Comparison of ENCODE assay signal across 20 cellular contexts in the genomic region with DNA sequence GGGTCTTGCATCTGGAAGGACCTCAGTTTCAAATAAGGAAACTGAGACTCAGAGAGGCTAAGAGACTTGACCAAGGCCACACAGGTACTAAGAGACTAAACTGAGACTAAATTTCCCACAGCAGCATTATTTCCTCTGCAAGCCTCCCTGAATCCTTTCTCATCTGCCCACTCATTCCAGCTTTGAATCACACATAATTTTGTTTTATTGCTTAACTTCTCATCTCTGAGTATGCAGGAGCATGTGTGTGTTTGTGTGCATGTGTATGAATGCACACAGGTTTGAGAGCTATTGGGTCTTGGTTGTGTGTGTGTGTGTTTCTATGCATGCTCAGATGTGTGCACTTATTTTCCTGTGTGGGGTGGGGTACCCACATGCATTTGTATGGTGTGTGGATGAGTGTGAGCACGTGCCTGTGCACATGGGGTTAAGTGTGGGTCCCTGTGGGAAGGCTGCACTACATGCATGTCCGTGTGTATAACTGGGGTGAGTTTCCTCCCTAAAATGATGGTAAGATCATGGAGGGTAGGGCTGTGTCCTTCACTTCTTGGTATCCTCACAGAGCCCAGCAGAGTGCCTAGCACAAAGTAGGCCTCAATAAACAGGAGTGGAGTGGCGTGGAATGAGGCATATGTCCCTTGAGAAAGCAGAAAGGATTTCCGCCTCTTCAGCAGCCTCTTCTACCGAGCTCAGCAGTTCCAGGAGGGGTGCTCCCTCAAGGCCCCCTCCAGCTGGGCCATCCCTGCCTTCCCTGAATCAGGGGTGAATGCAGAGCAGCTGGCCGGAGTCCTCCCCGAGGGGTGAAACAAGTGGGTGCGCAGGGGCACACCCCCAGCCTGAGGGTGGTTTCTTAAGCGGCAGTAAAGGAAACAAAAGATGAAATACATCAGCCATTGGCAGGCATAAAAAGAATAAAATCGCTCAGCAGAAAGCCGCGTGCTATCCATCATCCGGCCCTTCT.
"Had no signal": no experiment of that assay in that cellular context is flagged by ENCODE, and none has a peak within 500 bp of the region (broad histone marks: within the 10 kb centered on the region; RNA-seq: fewer than 3 reads in every experiment).

No MANE protein-coding gene starts in this region.

- H3K36me3 Mint-ChIP-seq: naive thymus-derived CD8-positive, alpha-beta T cell; stimulated activated naive B cell treated with anti-CD40 and anti-IgM and Interleukin-4, amounts not matched to agents 10 μg/mL and 1 μg/mL and 100 μg/mL, for 72 hours had no signal

- H3K4me1 Mint-ChIP-seq: stimulated activated naive B cell treated with anti-CD40 and anti-IgM and Interleukin-4, amounts not matched to agents 10 μg/mL and 1 μg/mL and 100 μg/mL, for 72 hours had no signal

- ATAC-seq: effector memory CD8-positive, alpha-beta T cell; gastroesophageal sphincter; mucosa of descending colon; naive thymus-derived CD8-positive, alpha-beta T cell; pancreas; sciatic nerve; stimulated activated naive B cell treated with anti-CD40 and anti-IgM and Interleukin-4, amounts not matched to agents 10 μg/mL and 1 μg/mL and 100 μg/mL, for 72 hours; stimulated activated naive CD8-positive, alpha-beta T cell treated with anti-CD3 and anti-CD28 coated beads, Interleukin-15, amount 100 ng/mL, for 72 hours had no signal

- H3K9me3 Mint-ChIP-seq: dendritic cell treated with granulocyte-macrophage colony-stimulating factor and Interleukin-4, amounts not matched to agents 40 ng/mL and 50 ng/mL, for 4 days; effector memory CD8-positive, alpha-beta T cell; naive thymus-derived CD8-positive, alpha-beta T cell; stimulated activated naive B cell treated with anti-CD40 and anti-IgM and Interleukin-4, amounts not matched to agents 10 μg/mL and 1 μg/mL and 100 μg/mL, for 72 hours; stimulated activated naive CD8-positive, alpha-beta T cell treated with anti-CD3 and anti-CD28 coated beads, Interleukin-15, amount 100 ng/mL, for 72 hours had no signal

- DNase-seq: effector memory CD8-positive, alpha-beta T cell; esophagus squamous epithelium; foreskin fibroblast; glutamatergic neuron; islet precursor cell; mammary epithelial cell; mucosa of descending colon; naive thymus-derived CD8-positive, alpha-beta T cell; spleen; stimulated activated CD4-positive, alpha-beta T cell treated with anti-CD3 and anti-CD28 coated beads, Interleukin-15, amount 100 ng/mL, for 24 hours; stimulated activated CD4-positive, alpha-beta T cell treated with anti-CD3 and anti-CD28 coated beads, Interleukin-1b, Interleukin-23, amount 100 ng/mL, for 48 hours; stimulated activated CD4-positive, alpha-beta T cell treated with anti-CD3 and anti-CD28 coated beads, Interleukin-4, amount 100 ng/mL, for 24 hours; stimulated activated naive B cell treated with anti-CD40 and anti-IgM and Interleukin-4, amounts not matched to agents 10 μg/mL and 1 μg/mL and 100 μg/mL, for 72 hours; stimulated activated naive CD8-positive, alpha-beta T cell treated with anti-CD3 and anti-CD28 coated beads, Interleukin-15, amount 100 ng/mL, for 72 hours; testis had no signal

- H3K4me3 Mint-ChIP-seq: dendritic cell treated with granulocyte-macrophage colony-stimulating factor and Interleukin-4, amounts not matched to agents 40 ng/mL and 50 ng/mL, for 4 days; effector memory CD8-positive, alpha-beta T cell; naive thymus-derived CD8-positive, alpha-beta T cell; stimulated activated naive B cell treated with anti-CD40 and anti-IgM and Interleukin-4, amounts not matched to agents 10 μg/mL and 1 μg/mL and 100 μg/mL, for 72 hours; stimulated activated naive CD8-positive, alpha-beta T cell treated with anti-CD3 and anti-CD28 coated beads, Interleukin-15, amount 100 ng/mL, for 72 hours had no signal

- H3K27ac Mint-ChIP-seq: dendritic cell treated with granulocyte-macrophage colony-stimulating factor and Interleukin-4, amounts not matched to agents 40 ng/mL and 50 ng/mL, for 4 days; effector memory CD8-positive, alpha-beta T cell; naive thymus-derived CD8-positive, alpha-beta T cell; progenitor cell of endocrine pancreas; stimulated activated naive B cell treated with anti-CD40 and anti-IgM and Interleukin-4, amounts not matched to agents 10 μg/mL and 1 μg/mL and 100 μg/mL, for 72 hours; stimulated activated naive CD8-positive, alpha-beta T cell treated with anti-CD3 and anti-CD28 coated beads, Interleukin-15, amount 100 ng/mL, for 72 hours had no signal
